In genomic region chr20:1893721-1894470, GRCh38 we compare ENCODE assay signal across 7 cellular contexts.
DNase-seq lines count a peak whose midpoint lies in the region; ATAC-seq and TF ChIP-seq lines count a peak whose summit lies in the region.

No MANE protein-coding gene starts in this region.

- H3K27me3 ChIP-seq in subcutaneous abdominal adipose tissue (ENCODE audit: control insufficient read depth in 5 of 5, insufficient read depth in 4 of 5, low read length in 5 of 5) = peaks cover 0 to 6% (median under 1%) of the 10 kb centered on the region in 5 donors

- peak overlapping the region; percentile 69 for H3K27ac ChIP-seq in subcutaneous abdominal adipose tissue (ENCODE audit: low read depth, low read length)

- peak overlapping the region; percentile 63 for H3K4me3 ChIP-seq in astrocyte of the spinal cord (ENCODE audit: low read depth, low read length)
- H3K4me3 ChIP-seq in subcutaneous abdominal adipose tissue (ENCODE audit: low read depth in 1 of 5, low read length in 5 of 5) = peak overlapping the region; percentile 54 to 93 (median 79)

- H3K9me3 ChIP-seq in subcutaneous abdominal adipose tissue (ENCODE audit: control insufficient read depth in 5 of 5, low read length in 5 of 5) = no peaks in the 10 kb centered on the region

- in situ Hi-C loops in astrocyte of the spinal cord (cut with HindIII; ENCODE audit: low sequenced_read_pairs) = no loop called here

- ATAC-seq in HG02678 (IDR thresholded peaks at IDR 0.05; ENCODE audit: unreplicated experiment) (no peak), GM21717 (IDR thresholded peaks at IDR 0.05; ENCODE audit: unreplicated experiment) (no peak)

- peaks cover 17 to 64% (median 58%) of the 10 kb centered on the region in 5 donors for H3K4me1 ChIP-seq in subcutaneous abdominal adipose tissue (ENCODE audit: control insufficient read depth in 5 of 5, insufficient read depth in 5 of 5, low read length in 5 of 5)

- DNase-seq in Kasumi-1 (lab: John Stamatoyannopoulos, UW) = peak; percentile 68 to 80
- no peak for DNase-seq in astrocyte of the spinal cord (ENCODE audit: low read depth, low spot score)
- peak; percentile 59 for DNase-seq in left kidney (ENCODE audit: low read depth, low spot score)
- DNase-seq in NCI-H1092 (lab: John Stamatoyannopoulos, UW) = no peak

- no peak for TF ChIP-seq CTCF in astrocyte of the spinal cord (IDR thresholded peaks at IDR 0.05; ENCODE audit: low read depth, low read length)

- H3K9ac ChIP-seq in subcutaneous abdominal adipose tissue (ENCODE audit: low read length in 5 of 5) = peak overlapping the region in 4 of 5 donors; percentile 29 to 80 (median 74)

- peaks cover 0 to 3% (median 0%) of the 10 kb centered on the region in 5 donors for H3K36me3 ChIP-seq in subcutaneous abdominal adipose tissue (ENCODE audit: control insufficient read depth in 5 of 5, insufficient read depth in 5 of 5, low read length in 5 of 5)

Comparison
In these comparisons a context has a peak if more than half of its experiments do, and no peak if none do; other contexts are left out.
1. DNase-seq: peak in Kasumi-1 (2 of 2) and left kidney (single experiment); none in astrocyte of the spinal cord (single experiment) and NCI-H1092 (single experiment).